In genomic region chr1:231651621-231652257, GRCh38 we compare ENCODE assay signal across 8 cellular contexts. TPM values are rescaled to one million over a fixed set of nuclear protein-coding genes. Genes with fewer than 3 reads are reported as not detected.
DNase-seq lines count a peak whose midpoint lies in the region; ATAC-seq and TF ChIP-seq lines count a peak whose summit lies in the region.
"Not testable (repeated sequence)": the region's sequence is repeated elsewhere in the genome, so short reads cannot be mapped to it uniquely, and the experiment has no call there.

No MANE protein-coding gene starts in this region.

- H2BK5ac ChIP-seq in neuronal stem cell (ENCODE audit: low read length) = not testable (repeated sequence)

- H3K4me2 ChIP-seq in neuronal stem cell (ENCODE audit: insufficient read depth, low read length, poor library complexity, severe bottlenecking) = not testable (repeated sequence)

- not testable (repeated sequence) for H2BK12ac ChIP-seq in neuronal stem cell (ENCODE audit: low read length)

- not testable (repeated sequence) for H3K27ac Mint-ChIP-seq in Calu3 (ENCODE audit: unreplicated experiment); activated T-cell treated with anti-CD3 and anti-CD28 coated beads, Interleukin-2, amount 50 U/mL, for 72 hours
- peak overlapping the region; percentile 12 for H3K27ac Mint-ChIP-seq in T-helper 17 cell

- H2BK15ac ChIP-seq in neuronal stem cell (ENCODE audit: low read length) = not testable (repeated sequence)

- not testable (repeated sequence) for H3K9me3 Mint-ChIP-seq in Calu3 (ENCODE audit: low read depth, unreplicated experiment)
- H3K9me3 Mint-ChIP-seq in activated T-cell treated with anti-CD3 and anti-CD28 coated beads, Interleukin-2, amount 50 U/mL, for 72 hours = peaks cover 3 to 12% of the 10 kb centered on the region in 2 donors

- not testable (repeated sequence) for H3K9me3 ChIP-seq in T-helper 17 cell (ENCODE audit: control insufficient read depth, low read length, poor library complexity, severe bottlenecking); esophagus squamous epithelium; neuronal stem cell (replicated peaks in 1 of 2; ENCODE audit: control insufficient read depth in 2 of 2, insufficient read depth in 1 of 2, low read depth in 1 of 2, low read length in 2 of 2)

- not testable (repeated sequence) for BruUV-seq in Calu3 (replicated peaks; lab: Mats Ljungman, UMichigan)

- intact Hi-C loops in Calu3 (cut with micrococcal nuclease; ENCODE audit: unreplicated experiment); esophagus squamous epithelium (cut with DNase I): not testable (repeated sequence)

- not testable (repeated sequence) for H3K4me3 ChIP-seq in esophagus squamous epithelium; neuronal stem cell (ENCODE audit: low read length in 2 of 2)

- H4K8ac ChIP-seq in neuronal stem cell (ENCODE audit: low read depth, low read length) = not testable (repeated sequence)

- not testable (repeated sequence) for H3K79me1 ChIP-seq in neuronal stem cell (ENCODE audit: low read depth, low read length)

- H3K36me3 ChIP-seq in esophagus squamous epithelium; neuronal stem cell (replicated peaks in 1 of 2; ENCODE audit: control insufficient read depth in 2 of 2, insufficient read depth in 2 of 2, low read length in 2 of 2): not testable (repeated sequence)

- not testable (repeated sequence) for H2BK120ac ChIP-seq in neuronal stem cell (ENCODE audit: low read depth, low read length)

- H3K23ac ChIP-seq in neuronal stem cell (ENCODE audit: low read depth, low read length, poor library complexity) = not testable (repeated sequence)

- DNase-seq in Calu3 (peak; percentile 61), NCI-H1417 (lab: John Stamatoyannopoulos, UW) (peak; percentile 9 to 39 (median 18)), NCI-H69 (lab: John Stamatoyannopoulos, UW) (peak; percentile 8), ureter (ENCODE audit: low spot score) (peak; percentile 49)
- DNase-seq in T-helper 17 cell; esophagus squamous epithelium (lab: John Stamatoyannopoulos, UW); neuronal stem cell (ENCODE audit: low spot score): not testable (repeated sequence)
- DNase-seq in activated T-cell treated with anti-CD3 and anti-CD28 coated beads, Interleukin-2, amount 50 U/mL, for 72 hours = peak in 1 of 2 donors; percentile 6

- H3K14ac ChIP-seq in neuronal stem cell (ENCODE audit: low read length) = not testable (repeated sequence)

- not testable (repeated sequence) for H3K27me3 ChIP-seq in esophagus squamous epithelium; neuronal stem cell (ENCODE audit: control insufficient read depth in 3 of 3, insufficient read depth in 3 of 3, low read depth in 1 of 3, low read length in 3 of 3)

- TF ChIP-seq POLR2A in esophagus squamous epithelium (IDR thresholded peaks at IDR 0.05) = not testable (repeated sequence)

- H3K4me3 Mint-ChIP-seq in Calu3 (ENCODE audit: low read depth, unreplicated experiment) (peak overlapping the region; percentile 28), T-helper 17 cell (peak overlapping the region; percentile 33)
- peak overlapping the region; percentile 48 to 63 for H3K4me3 Mint-ChIP-seq in activated T-cell treated with anti-CD3 and anti-CD28 coated beads, Interleukin-2, amount 50 U/mL, for 72 hours

- CTCF ChIA-PET in Calu3 (lab: Charles Lee) = interaction anchor here (0.7 to 1.0 kb wide), 2 partner anchors 14 to 29 kb away, joined by 3 read pairs; no protein-coding TSS in a partner anchor

- H3K4me1 Mint-ChIP-seq in Calu3 (ENCODE audit: low read depth, unreplicated experiment) = not testable (repeated sequence)
- peaks cover 13% of the 10 kb centered on the region for H3K4me1 Mint-ChIP-seq in T-helper 17 cell
- peaks cover 35% of the 10 kb centered on the region for H3K4me1 Mint-ChIP-seq in activated T-cell treated with anti-CD3 and anti-CD28 coated beads, Interleukin-2, amount 50 U/mL, for 72 hours (ENCODE audit: low read depth)

- H2AFZ ChIP-seq in neuronal stem cell (ENCODE audit: low read length) = not testable (repeated sequence)

- H2AK5ac ChIP-seq in neuronal stem cell (ENCODE audit: low read depth, low read length) = not testable (repeated sequence)

- not testable (repeated sequence) for H3K36me3 Mint-ChIP-seq in Calu3 (ENCODE audit: insufficient read depth, unreplicated experiment); T-helper 17 cell (ENCODE audit: low read depth)
- peaks cover 5 to 11% of the 10 kb centered on the region in 2 donors for H3K36me3 Mint-ChIP-seq in activated T-cell treated with anti-CD3 and anti-CD28 coated beads, Interleukin-2, amount 50 U/mL, for 72 hours (ENCODE audit: insufficient read depth in 2 of 2)

- peak overlapping the region; percentile 48 for H3K18ac ChIP-seq in neuronal stem cell (ENCODE audit: low read length)

- peak overlapping the region in 3 of 4 donors; percentile 55 to 63 (median 57) for H3K27ac ChIP-seq in esophagus squamous epithelium
- H3K27ac ChIP-seq in neuronal stem cell (replicated peaks; ENCODE audit: low read length) = not testable (repeated sequence)

- H4K91ac ChIP-seq in neuronal stem cell (ENCODE audit: low read depth, low read length, poor library complexity) = not testable (repeated sequence)

- 43% methylated on average over 4 of the region's 10 CpGs; no CpG with 5 or more reads in 1 of the 2 donors for WGBS in esophagus squamous epithelium, 2 donors
- WGBS in neuronal stem cell (ENCODE audit: extremely low coverage in 2 of 2, insufficient read length in 2 of 2, insufficient replicate concordance in 1 of 2), 2 donors = no CpG with 5 or more reads among the region's 10 CpGs

- H3K9ac ChIP-seq in neuronal stem cell (ENCODE audit: low read depth, low read length, poor library complexity) = not testable (repeated sequence)

- TF ChIP-seq CTCF in Calu3 (IDR thresholded peaks at IDR 0.05; ENCODE audit: unreplicated experiment); esophagus squamous epithelium (IDR thresholded peaks at IDR 0.05): not testable (repeated sequence)

- not testable (repeated sequence) for H3K27me3 Mint-ChIP-seq in Calu3 (ENCODE audit: unreplicated experiment); T-helper 17 cell; activated T-cell treated with anti-CD3 and anti-CD28 coated beads, Interleukin-2, amount 50 U/mL, for 72 hours (ENCODE audit: low read depth)

- H3K4ac ChIP-seq in neuronal stem cell (ENCODE audit: low read length) = not testable (repeated sequence)

- ATAC-seq in T-helper 17 cell = peak; percentile 27
- not testable (repeated sequence) for ATAC-seq in activated T-cell treated with anti-CD3 and anti-CD28 coated beads, Interleukin-2, amount 50 U/mL, for 72 hours (replicated peaks in 1 of 2)

- peaks cover 0 to 14% (median 10%) of the 10 kb centered on the region in 3 donors for H3K4me1 ChIP-seq in esophagus squamous epithelium
- not testable (repeated sequence) for H3K4me1 ChIP-seq in neuronal stem cell (ENCODE audit: control insufficient read depth in 2 of 2, insufficient read depth in 1 of 2, low read depth in 1 of 2, low read length in 2 of 2)

RNA-seq across cellular contexts. Expression of gene DISC1, which starts 25.1 kb away (rescaled TPM):
- total RNA-seq in Calu3 (2022) (6.6 and 9.8 TPM in 2 replicates), T-helper 17 cell (10 to 100 TPM; 16.2 to 17.4 TPM), esophagus squamous epithelium (10 to 100 TPM in 1 of 4 donors, 1 to 10 TPM in 3; 3.3 to 11.4 (median 4.2) TPM), ureter (9.6 TPM)
- total RNA-seq in activated T-cell treated with anti-CD3 and anti-CD28 coated beads, Interleukin-2, amount 50 U/mL, for 72 hours = 1 to 10 TPM; 2.9 to 5.8 TPM
- polyA plus RNA-seq in neuronal stem cell (2013, experiment 1 of 2) = 0.57 TPM
- 0.71 TPM for polyA plus RNA-seq in neuronal stem cell (2013, experiment 2 of 2)
